ENCODE assay signal across 6 cellular contexts in genomic region chr1:32199717-32200072, GRCh38. TPM values are rescaled to one million over a fixed set of nuclear protein-coding genes. Genes with fewer than 3 reads are reported as not detected.
DNase-seq lines count a peak whose midpoint lies in the region; ATAC-seq, FAIRE-seq and TF ChIP-seq lines count a peak whose summit lies in the region.

No MANE protein-coding gene starts in this region.

- in situ Hi-C loops in K562 (cut with MboI) = no loop called here

- H3K4me2 ChIP-seq in Loucy (ENCODE audit: low read depth, low read length, poor library complexity, severe bottlenecking) (peak overlapping the region; percentile 93), K562 (ENCODE audit: insufficient read depth, low read length) (peak overlapping the region; percentile 90)

- H3K9me1 ChIP-seq in K562 (ENCODE audit: control insufficient read depth, insufficient read depth, low read length) = peaks cover 3% of the 10 kb centered on the region

- no peak for TF ChIP-seq CTCF in Loucy (conservative IDR thresholded peaks at IDR 0.05; ENCODE audit: low read length)
- TF ChIP-seq CTCF in K562 (IDR thresholded peaks at IDR 0.05 in 2 of 3, conservative IDR thresholded peaks at IDR 0.05 in 1 of 3; ENCODE audit: insufficient read depth in 2 of 3, low read depth in 1 of 3, low read length in 3 of 3) = no peak
- no peak for TF ChIP-seq CTCF in nephron progenitor cell (IDR thresholded peaks at IDR 0.05)

- H3K4me1 ChIP-seq in Loucy (ENCODE audit: insufficient read depth, low read length, poor library complexity, severe bottlenecking) (peaks cover 61% of the 10 kb centered on the region), K562 (replicated peaks in 1 of 2; ENCODE audit: control insufficient read depth in 2 of 2, insufficient read depth in 2 of 2, low read length in 2 of 2) (peaks cover 16 to 44% of the 10 kb centered on the region in 2 experiments)

- peak overlapping the region; percentile 75 for H3K27ac ChIP-seq in K562 (ENCODE audit: extremely low read depth, low read depth, low read length)

- peaks cover 4% of the 10 kb centered on the region; the same call in 1 of the 2 replicates for H3F3A ChIP-seq in Loucy (ENCODE audit: low read depth)

- DNase-seq in K562 (ENCODE audit: extremely low read depth in 1 of 4, low spot score in 3 of 4) (peak in 1 of 4 experiments; percentile 10), nephron progenitor cell (no peak), amniotic stem cell (lab: John Stamatoyannopoulos, UW) (no peak), germinal center (ENCODE audit: low spot score) (no peak)
- DNase-seq in stimulated activated CD4-positive, alpha-beta T cell treated with anti-CD3 and anti-CD28 coated beads, Interleukin-12 subunit alpha, Interleukin-12 subunit beta, amount 100 ng/mL, for 4 hours = no peak

- H3K9me3 ChIP-seq in Loucy (ENCODE audit: insufficient read depth, low read depth, low read length) (no peaks in the 10 kb centered on the region), K562 (replicated peaks; ENCODE audit: control insufficient read depth, insufficient read depth, low read depth, low read length) (no peaks in the 10 kb centered on the region)

- TF ChIP-seq EP300 in K562 (IDR thresholded peaks at IDR 0.05; ENCODE audit: low read length) = no peak

- peak overlapping the region; percentile 81 for H3K4me3 ChIP-seq in Loucy (ENCODE audit: low read length, poor library complexity, severe bottlenecking)
- no peak overlapping the region for H3K4me3 ChIP-seq in K562

- no peak for TF ChIP-seq RAD21 in K562 (CRISPR knock-in tag; conservative IDR thresholded peaks at IDR 0.05 in 1 of 2, IDR thresholded peaks at IDR 0.05 in 1 of 2)

- H3K79me2 ChIP-seq in Loucy (ENCODE audit: insufficient read depth, low read length) (peaks cover 11% of the 10 kb centered on the region; the same call in 1 of the 2 replicates), K562 (ENCODE audit: control insufficient read depth, insufficient read depth, low read length) (peaks cover 13% of the 10 kb centered on the region; the same call in 2 of the 3 replicates)

- H3K27me3 ChIP-seq in Loucy (ENCODE audit: insufficient read depth, low read length, poor library complexity, severe bottlenecking) (no peaks in the 10 kb centered on the region), K562 (ENCODE audit: control insufficient read depth in 2 of 2, insufficient read depth in 2 of 2, low read length in 2 of 2) (no peaks in the 10 kb centered on the region)

- TF ChIP-seq POLR2A in K562 (conservative IDR thresholded peaks at IDR 0.05) = no peak

- CTCF ChIA-PET in K562 (lab: Yijun Ruan, JAX; ENCODE audit: low intra/inter-chr PET ratio) = no interaction called here

- intact Hi-C loops in K562 (cut with micrococcal nuclease) = no loop called here

- no peak for ATAC-seq in K562

- H2AFZ ChIP-seq in Loucy (ENCODE audit: low read length) (no peak overlapping the region), K562 (ENCODE audit: low read depth, low read length) (no peak overlapping the region; the same call in 1 of the 2 replicates)

- peaks cover 15% of the 10 kb centered on the region for H3K36me3 Mint-ChIP-seq in nephron progenitor cell (ENCODE audit: low read depth)

- 69% methylated on average over 6 of the region's 6 CpGs for WGBS in K562 (ENCODE audit: insufficient coverage, low coverage, missing lambda C conversion rate)

- BruUV-seq in K562 (replicated peaks; lab: Mats Ljungman, UMichigan) = no TSS peak

- H3K9me2 ChIP-seq in Loucy (replicated peaks; ENCODE audit: low read depth, low read length) = no peaks in the 10 kb centered on the region

- H3K9ac ChIP-seq in Loucy (ENCODE audit: low read depth, low read length, poor library complexity, severe bottlenecking) (peak overlapping the region; percentile 71), K562 (ENCODE audit: insufficient read depth in 1 of 2, low read depth in 2 of 2, low read length in 2 of 2) (peak overlapping the region in 1 of 2 experiments; percentile 53; a peak in 3 of 4 replicates)

- no peak for FAIRE-seq in K562 (lab: Jason Lieb, UNC)

- H3K27ac Mint-ChIP-seq in nephron progenitor cell = no peak overlapping the region

- H3K9me3 Mint-ChIP-seq in nephron progenitor cell = no peaks in the 10 kb centered on the region

- H4K20me1 ChIP-seq in Loucy (ENCODE audit: insufficient read depth, low read length, poor library complexity, severe bottlenecking) = peaks cover 41% of the 10 kb centered on the region
- H4K20me1 ChIP-seq in K562 (replicated peaks; ENCODE audit: control insufficient read depth, insufficient read depth, low read length) = no peaks in the 10 kb centered on the region; the same call in none of the 2 replicates

- peaks cover 65% of the 10 kb centered on the region for H3K4me1 Mint-ChIP-seq in nephron progenitor cell

- POLR2A ChIA-PET in K562 (lab: Yijun Ruan, JAX) = interaction anchor here (0.7 to 10.8 kb wide), 14 partner anchors 7 to 137 kb away, joined by 3 to 201 read pairs (median 4); partner anchors contain the start of genes DCDC2B, IQCC, MARCKSL1 and TMEM39B

- H3K36me3 ChIP-seq in Loucy (ENCODE audit: insufficient read depth, low read length) (peaks cover 20% of the 10 kb centered on the region; the same call in 1 of the 2 replicates), K562 (ENCODE audit: control insufficient read depth, insufficient read depth, low read length) (peaks cover 39% of the 10 kb centered on the region)

- peaks cover 8% of the 10 kb centered on the region for H3K27me3 Mint-ChIP-seq in nephron progenitor cell (ENCODE audit: low read depth, poor library complexity)

- H3K4me3 Mint-ChIP-seq in nephron progenitor cell = peak overlapping the region; percentile 83

RNA-seq across cellular contexts. Expression of gene CCDC28B, which starts 0.7 kb away (rescaled TPM):
- total RNA-seq in K562 (2011; cell fraction: chromatin; rRNA removed; ENCODE audit: low replicate concordance) = 11.5 and 23.4 TPM in 2 replicates
- total RNA-seq in K562 (2011; cell fraction: nucleolus; rRNA removed) = 20.0 and 22.0 TPM in 2 replicates
- total RNA-seq in K562 (2011; cell fraction: nucleoplasm; rRNA removed) = 16.6 and 19.8 TPM in 2 replicates
- 51.9 and 59.5 TPM in 2 replicates for total RNA-seq in K562 (2014; rRNA removed)
- total RNA-seq in K562 (2014; rRNA removed; fragmentation: Illumina TruSeq; extraction: Trizol) = 14.3 and 17.3 TPM in 2 replicates
- 42.2 and 44.4 TPM in 2 replicates for total RNA-seq in K562 (2015; rRNA removed; fragmentation: Illumina TruSeq; extraction: Trizol)
- 48.0 and 50.6 TPM in 2 replicates for total RNA-seq in K562 (2021)
- 29.3 and 29.4 TPM in 2 replicates for polyA plus RNA-seq in K562 (2011; rRNA removed)
- 38.3 and 45.4 TPM in 2 replicates for polyA plus RNA-seq in K562 (2011; cell fraction: cytosol; rRNA removed)
- polyA plus RNA-seq in K562 (2011; cell fraction: nucleus; rRNA removed) = 22.5 and 26.4 TPM in 2 replicates
- 44.3 and 77.3 TPM in 2 replicates for polyA plus RNA-seq in K562 (2012)
- polyA plus RNA-seq in K562 (2014; fragmentation: Illumina TruSeq; extraction: Trizol) = 31.7 and 45.4 TPM in 2 replicates
- 10 to 100 TPM in 1 of 2 experiments, 1 to 10 TPM in 1; 5.7 to 14.5 TPM for polyA plus RNA-seq in K562 (2014; fragmentation: Nextera tagmentation; extraction: Ambion mirVana)
- polyA plus RNA-seq in K562 (2014; rRNA removed) = 54.5 and 56.6 TPM in 2 replicates
- polyA minus RNA-seq in K562 (2011; rRNA and poly(A)+ RNA removed) = 15.4 and 16.3 TPM in 2 replicates
- polyA minus RNA-seq in K562 (2011; cell fraction: cytosol; rRNA and poly(A)+ RNA removed) = 16.2 and 17.0 TPM in 2 replicates
- 7.1 and 7.9 TPM in 2 replicates for polyA minus RNA-seq in K562 (2011; cell fraction: nucleus; rRNA and poly(A)+ RNA removed)

RNA-seq across cellular contexts. Expression of gene IQCC, which starts 5.8 kb away (rescaled TPM):
- 18.6 and 38.8 TPM in 2 replicates for total RNA-seq in K562 (2011; cell fraction: chromatin; rRNA removed; ENCODE audit: low replicate concordance)
- 26.5 and 29.7 TPM in 2 replicates for total RNA-seq in K562 (2011; cell fraction: nucleolus; rRNA removed)
- total RNA-seq in K562 (2011; cell fraction: nucleoplasm; rRNA removed) = 17.0 and 24.6 TPM in 2 replicates
- total RNA-seq in K562 (2014; rRNA removed) = 12.4 and 12.6 TPM in 2 replicates
- 10.6 and 11.5 TPM in 2 replicates for total RNA-seq in K562 (2014; rRNA removed; fragmentation: Illumina TruSeq; extraction: Trizol)
- total RNA-seq in K562 (2015; rRNA removed; fragmentation: Illumina TruSeq; extraction: Trizol) = 12.7 and 13.2 TPM in 2 replicates
- total RNA-seq in K562 (2021) = 6.6 and 8.1 TPM in 2 replicates
- polyA plus RNA-seq in K562 (2011; rRNA removed) = 10.6 and 10.7 TPM in 2 replicates
- 7.5 and 8.4 TPM in 2 replicates for polyA plus RNA-seq in K562 (2011; cell fraction: cytosol; rRNA removed)
- polyA plus RNA-seq in K562 (2011; cell fraction: nucleus; rRNA removed) = 11.3 and 15.9 TPM in 2 replicates
- polyA plus RNA-seq in K562 (2012) = 6.8 and 7.8 TPM in 2 replicates
- 14.9 and 16.5 TPM in 2 replicates for polyA plus RNA-seq in K562 (2014; fragmentation: Illumina TruSeq; extraction: Trizol)
- 10 to 100 TPM in 1 of 2 experiments, 1 to 10 TPM in 1; 8.4 to 10.4 TPM for polyA plus RNA-seq in K562 (2014; fragmentation: Nextera tagmentation; extraction: Ambion mirVana)
- polyA plus RNA-seq in K562 (2014; rRNA removed) = 12.4 and 13.9 TPM in 2 replicates
- 5.3 and 6.4 TPM in 2 replicates for polyA minus RNA-seq in K562 (2011; rRNA and poly(A)+ RNA removed)
- polyA minus RNA-seq in K562 (2011; cell fraction: cytosol; rRNA and poly(A)+ RNA removed) = 4.1 and 4.3 TPM in 2 replicates
- 8.9 and 14.0 TPM in 2 replicates for polyA minus RNA-seq in K562 (2011; cell fraction: nucleus; rRNA and poly(A)+ RNA removed)

RNA-seq across cellular contexts. Expression of gene DCDC2B, which starts 9.2 kb away (rescaled TPM):
- 0.37 and 0.56 TPM in 2 replicates for total RNA-seq in K562 (2011; cell fraction: chromatin; rRNA removed; ENCODE audit: low replicate concordance)
- 0.26 and 0.83 TPM in 2 replicates for total RNA-seq in K562 (2011; cell fraction: nucleolus; rRNA removed)
- total RNA-seq in K562 (2011; cell fraction: nucleoplasm; rRNA removed) = 0.38 and 0.44 TPM in 2 replicates
- total RNA-seq in K562 (2014; rRNA removed) (not detected in 2 replicates), K562 (2014; rRNA removed; fragmentation: Illumina TruSeq; extraction: Trizol) (not detected in 2 replicates), K562 (2015; rRNA removed; fragmentation: Illumina TruSeq; extraction: Trizol) (not detected in 2 replicates), K562 (2021) (not detected in 2 replicates)
- polyA plus RNA-seq in K562 (2011; rRNA removed) (not detected in 2 replicates), K562 (2014; fragmentation: Illumina TruSeq; extraction: Trizol) (not detected in 2 replicates), K562 (2014; fragmentation: Nextera tagmentation; extraction: Ambion mirVana) (not detected), K562 (2014; rRNA removed) (not detected in 2 replicates)
- 0.03 TPM in 1 of 2 replicates, not detected in the other for polyA plus RNA-seq in K562 (2011; cell fraction: cytosol; rRNA removed)
- 0.08 and 0.09 TPM in 2 replicates for polyA plus RNA-seq in K562 (2011; cell fraction: nucleus; rRNA removed)
- polyA plus RNA-seq in K562 (2012) = 0.04 and 0.26 TPM in 2 replicates
- 0.11 and 0.12 TPM in 2 replicates for polyA minus RNA-seq in K562 (2011; rRNA and poly(A)+ RNA removed)
- not detected in 2 replicates for polyA minus RNA-seq in K562 (2011; cell fraction: cytosol; rRNA and poly(A)+ RNA removed)
- polyA minus RNA-seq in K562 (2011; cell fraction: nucleus; rRNA and poly(A)+ RNA removed) = 0.27 and 0.78 TPM in 2 replicates

RNA-seq across cellular contexts. Expression of gene TXLNA, which starts 20.2 kb away (rescaled TPM):
- total RNA-seq in K562 (2011; cell fraction: chromatin; rRNA removed; ENCODE audit: low replicate concordance) = 55.3 and 89.3 TPM in 2 replicates
- total RNA-seq in K562 (2011; cell fraction: nucleolus; rRNA removed) = 49.7 and 53.2 TPM in 2 replicates
- total RNA-seq in K562 (2011; cell fraction: nucleoplasm; rRNA removed) = 72.7 and 98.9 TPM in 2 replicates
- total RNA-seq in K562 (2014; rRNA removed) (38.6 and 51.4 TPM in 2 replicates), K562 (2014; rRNA removed; fragmentation: Illumina TruSeq; extraction: Trizol) (33.0 and 33.5 TPM in 2 replicates), K562 (2015; rRNA removed; fragmentation: Illumina TruSeq; extraction: Trizol) (46.4 TPM in 2 replicates), K562 (2021) (50.2 and 54.5 TPM in 2 replicates)
- polyA plus RNA-seq in K562 (2011; rRNA removed) (39.3 and 42.9 TPM in 2 replicates), K562 (2014; fragmentation: Illumina TruSeq; extraction: Trizol) (39.4 and 40.9 TPM in 2 replicates), K562 (2014; fragmentation: Nextera tagmentation; extraction: Ambion mirVana) (10 to 100 TPM in 1 of 2 experiments, 1 to 10 TPM in 1; 9.2 to 15.2 TPM), K562 (2014; rRNA removed) (43.6 and 46.7 TPM in 2 replicates)
- polyA plus RNA-seq in K562 (2011; cell fraction: cytosol; rRNA removed) = 33.2 and 42.7 TPM in 2 replicates
- polyA plus RNA-seq in K562 (2011; cell fraction: nucleus; rRNA removed) = 124 and 140 TPM in 2 replicates
- polyA plus RNA-seq in K562 (2012) = 29.5 and 40.7 TPM in 2 replicates
- 30.3 and 32.5 TPM in 2 replicates for polyA minus RNA-seq in K562 (2011; rRNA and poly(A)+ RNA removed)
- polyA minus RNA-seq in K562 (2011; cell fraction: cytosol; rRNA and poly(A)+ RNA removed) = 19.4 and 20.2 TPM in 2 replicates
- 13.7 and 22.8 TPM in 2 replicates for polyA minus RNA-seq in K562 (2011; cell fraction: nucleus; rRNA and poly(A)+ RNA removed)

RNA-seq across cellular contexts. Expression of gene TMEM234, which starts 22.5 kb away (rescaled TPM):
- total RNA-seq in K562 (2011; cell fraction: chromatin; rRNA removed; ENCODE audit: low replicate concordance) = 56.9 and 137 TPM in 2 replicates
- 60.9 and 62.4 TPM in 2 replicates for total RNA-seq in K562 (2011; cell fraction: nucleolus; rRNA removed)
- 56.3 and 58.4 TPM in 2 replicates for total RNA-seq in K562 (2011; cell fraction: nucleoplasm; rRNA removed)
- total RNA-seq in K562 (2014; rRNA removed) (5.0 and 8.6 TPM in 2 replicates), K562 (2014; rRNA removed; fragmentation: Illumina TruSeq; extraction: Trizol) (8.3 and 8.4 TPM in 2 replicates), K562 (2015; rRNA removed; fragmentation: Illumina TruSeq; extraction: Trizol) (7.6 and 7.8 TPM in 2 replicates), K562 (2021) (12.1 and 14.1 TPM in 2 replicates)
- polyA plus RNA-seq in K562 (2011; rRNA removed) (7.7 and 9.0 TPM in 2 replicates), K562 (2014; fragmentation: Illumina TruSeq; extraction: Trizol) (7.2 and 7.3 TPM in 2 replicates), K562 (2014; fragmentation: Nextera tagmentation; extraction: Ambion mirVana) (1 to 10 TPM; 6.2 to 6.8 TPM), K562 (2014; rRNA removed) (10.4 and 12.9 TPM in 2 replicates)
- 8.2 and 9.2 TPM in 2 replicates for polyA plus RNA-seq in K562 (2011; cell fraction: cytosol; rRNA removed)
- polyA plus RNA-seq in K562 (2011; cell fraction: nucleus; rRNA removed) = 47.7 and 56.1 TPM in 2 replicates
- polyA plus RNA-seq in K562 (2012) = 13.3 and 20.9 TPM in 2 replicates
- polyA minus RNA-seq in K562 (2011; rRNA and poly(A)+ RNA removed) = 13.7 and 15.3 TPM in 2 replicates
- polyA minus RNA-seq in K562 (2011; cell fraction: cytosol; rRNA and poly(A)+ RNA removed) = 4.9 and 6.8 TPM in 2 replicates
- polyA minus RNA-seq in K562 (2011; cell fraction: nucleus; rRNA and poly(A)+ RNA removed) = 20.2 and 22.9 TPM in 2 replicates
